28 cellular contexts compared by ENCODE assay signal in the genomic region with DNA sequence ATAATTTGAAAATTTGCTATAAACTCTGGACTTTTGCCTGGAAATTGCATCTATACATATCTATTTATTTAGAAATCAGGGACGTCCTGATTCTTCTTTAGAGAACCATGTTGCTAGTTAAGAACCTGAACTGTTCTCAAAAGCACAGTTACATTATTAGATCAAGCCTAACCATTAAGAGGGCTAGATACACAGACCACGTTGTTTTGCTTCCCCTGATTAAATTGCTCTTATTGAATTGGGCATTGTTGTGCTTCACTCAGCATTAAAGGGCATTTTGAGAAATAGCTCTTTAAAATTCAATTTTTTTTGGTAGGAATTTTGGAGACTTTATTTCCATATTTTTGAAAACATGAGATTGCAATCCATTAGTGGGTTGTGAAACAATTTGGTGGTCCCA.
"Had no signal": no experiment of that assay in that cellular context is flagged by ENCODE, and none has a peak within 500 bp of the region (broad histone marks: within the 10 kb centered on the region; RNA-seq: fewer than 3 reads in every experiment).

No MANE protein-coding gene starts in this region.

- H3K36me3 ChIP-seq: adrenal gland had no signal

- H3K4me1 ChIP-seq: body of pancreas, esophagus muscularis mucosa, foreskin keratinocyte had no signal

- H3K4me3 ChIP-seq: adrenal gland, body of pancreas, esophagus muscularis mucosa had no signal

- H3K27me3 ChIP-seq: adrenal gland, body of pancreas, esophagus muscularis mucosa, foreskin keratinocyte had no signal

- H3K9me3 ChIP-seq: adrenal gland, body of pancreas, esophagus muscularis mucosa had no signal

- H3K27ac ChIP-seq: adrenal gland, body of pancreas, esophagus muscularis mucosa, foreskin keratinocyte had no signal

- ATAC-seq: activated CD4-positive, alpha-beta T cell treated with anti-CD3 and anti-CD28 coated beads for 36 hours; activated CD8-positive, alpha-beta memory T cell treated with anti-CD3 and anti-CD28 coated beads, Interleukin-2, amount 10 ng/mL, durations not matched to agents 7 days and 5 days; activated CD8-positive, alpha-beta T cell treated with anti-CD3 and anti-CD28 coated beads, Interleukin-2, amount 10 ng/mL, durations not matched to agents 7 days and 5 days; activated naive CD8-positive, alpha-beta T cell treated with anti-CD3 and anti-CD28 coated beads, Interleukin-2, amount 50 U/mL, for 24 hours; body of pancreas; effector memory CD8-positive, alpha-beta T cell; foreskin keratinocyte had no signal

- DNase-seq: activated CD4-positive, alpha-beta memory T cell treated with anti-CD3 and anti-CD28 coated beads for 36 hours; activated CD4-positive, alpha-beta T cell treated with anti-CD3 and anti-CD28 coated beads for 36 hours; activated CD4-positive, alpha-beta T cell treated with anti-CD3 and anti-CD28 coated beads, Interleukin-2, amount 10 ng/mL, durations not matched to agents 24 days and 14 days; activated CD4-positive, CD25-positive, alpha-beta regulatory T cell; activated CD4-positive, CD25-positive, alpha-beta regulatory T cell treated with anti-CD3 and anti-CD28 coated beads, Interleukin-2, amount 50 U/mL, for 72 hours; activated CD8-positive, alpha-beta memory T cell treated with anti-CD3 and anti-CD28 coated beads, Interleukin-2, amount 10 ng/mL, durations not matched to agents 7 days and 5 days; activated CD8-positive, alpha-beta memory T cell treated with anti-CD3 and anti-CD28 coated beads, Interleukin-2, amount 50 U/mL, for 4 hours; activated CD8-positive, alpha-beta T cell treated with anti-CD3 and anti-CD28 coated beads, Interleukin-2, amount 10 ng/mL, durations not matched to agents 7 days and 5 days; activated effector memory CD4-positive, alpha-beta T cell treated with anti-CD3 and anti-CD28 coated beads, Interleukin-2, amount 50 U/mL, for 16 hours; activated naive CD4-positive, alpha-beta T cell treated with anti-CD3 and anti-CD28 coated beads for 36 hours; activated naive CD8-positive, alpha-beta T cell treated with anti-CD3 and anti-CD28 coated beads for 36 hours; activated naive CD8-positive, alpha-beta T cell treated with anti-CD3 and anti-CD28 coated beads, Interleukin-2, amount 50 U/mL, for 24 hours; activated T-cell treated with anti-CD3 and anti-CD28 coated beads, Interleukin-2, amount 50 U/mL, for 1 hour; activated T-cell treated with anti-CD3 and anti-CD28 coated beads, Interleukin-2, amount 50 U/mL, for 48 hours; adrenal gland; amygdala; aorta; body of pancreas; caudate nucleus; cortex of kidney; dermis blood vessel endothelial cell; effector CD4-positive, alpha-beta T cell; effector memory CD8-positive, alpha-beta T cell; erythroblast; foreskin keratinocyte; glutamatergic neuron; T-helper 2 cell had no signal
